In genomic region chr1:153790996-153791855, GRCh38 we compare ENCODE assay signal across 8 cellular contexts. TPM values are rescaled to one million over a fixed set of nuclear protein-coding genes. Genes with fewer than 3 reads are reported as not detected.
DNase-seq lines count a peak whose midpoint lies in the region; ATAC-seq and TF ChIP-seq lines count a peak whose summit lies in the region.

No MANE protein-coding gene starts in this region.

- peak overlapping the region; percentile 81 for H3K27ac ChIP-seq in SJCRH30
- peak overlapping the region; percentile 89 to 92 (median 90) for H3K27ac ChIP-seq in esophagus muscularis mucosa (replicated peaks in 1 of 4)
- H3K27ac ChIP-seq in ovary, result peak overlapping the region; percentile 89 to 98

- H3K9me3 ChIP-seq in SJCRH30 (replicated peaks) (no peaks in the 10 kb centered on the region), esophagus muscularis mucosa (no peaks in the 10 kb centered on the region), ovary (no peaks in the 10 kb centered on the region)

- intact Hi-C loops in esophagus muscularis mucosa (cut with DNase I), result no loop called here
- intact Hi-C loops in ovary (cut with DNase I), result loop anchor here in 3 of 4 donors (10.0 kb wide), 3 partner anchors 154 to 194 kb away; partner anchors contain the start of genes RAB13 (in 2 of the 3), CRTC2 (in 1 of the 3) and DENND4B (in 1 of the 3)

- H3K4me1 ChIP-seq in SJCRH30 (no peaks in the 10 kb centered on the region), esophagus muscularis mucosa (peaks cover 20 to 35% (median 29%) of the 10 kb centered on the region in 4 donors), ovary (ENCODE audit: insufficient read depth) (no peaks in the 10 kb centered on the region)

- H3K27me3 ChIP-seq in SJCRH30 (no peaks in the 10 kb centered on the region), esophagus muscularis mucosa (no peaks in the 10 kb centered on the region), ovary (no peaks in the 10 kb centered on the region)

- TF ChIP-seq EP300 in esophagus muscularis mucosa (IDR thresholded peaks at IDR 0.05) (no peak), ovary (IDR thresholded peaks at IDR 0.05) (no peak)

- ATAC-seq in GM18861 (IDR thresholded peaks at IDR 0.05; ENCODE audit: unreplicated experiment), result peak; percentile 82
- ATAC-seq in HG03039 (IDR thresholded peaks at IDR 0.05; ENCODE audit: unreplicated experiment), result peak; percentile 69

- WGBS in esophagus muscularis mucosa, result 51% methylated on average over 11 of the region's 11 CpGs
- 61 to 67% (median 64%) methylated on average over 11 of the region's 11 CpGs for WGBS in ovary, 3 donors

- in situ Hi-C loops in ACHN (cut with HindIII; ENCODE audit: low pct_ligation_motif_present, low pct_unique_long_range_greater_than_20kb, low sequenced_read_pairs), result no loop called here

- TF ChIP-seq CTCF in esophagus muscularis mucosa (IDR thresholded peaks at IDR 0.05) (no peak), ovary (IDR thresholded peaks at IDR 0.05) (no peak)

- DNase-seq in ACHN (peak; percentile 18), SJCRH30 (peak; percentile 31 to 65), esophagus muscularis mucosa (ENCODE audit: extremely low spot score) (no peak), ovary (peak in 1 of 5 donors; percentile 15)
- no peak for DNase-seq in activated effector memory CD4-positive, alpha-beta T cell treated with anti-CD3 and anti-CD28 coated beads, Interleukin-2, amount 50 U/mL, for 16 hours
- DNase-seq in stimulated activated naive CD4-positive, alpha-beta T cell treated with Interleukin-2 at 50 U/mL for 16 hours (lab: John Stamatoyannopoulos, UW), result no peak

- peak overlapping the region; percentile 53 for H3K4me3 ChIP-seq in SJCRH30
- H3K4me3 ChIP-seq in esophagus muscularis mucosa, result peak overlapping the region; percentile 42 to 56 (median 46)
- H3K4me3 ChIP-seq in ovary, result peak overlapping the region; percentile 25

- TF ChIP-seq POLR2A in esophagus muscularis mucosa (IDR thresholded peaks at IDR 0.05; ENCODE audit: low read depth), result no peak
- TF ChIP-seq POLR2A in ovary (IDR thresholded peaks at IDR 0.05), result no peak

- no peaks in the 10 kb centered on the region for H3K36me3 ChIP-seq in SJCRH30
- H3K36me3 ChIP-seq in esophagus muscularis mucosa, result no peaks in the 10 kb centered on the region
- no peaks in the 10 kb centered on the region for H3K36me3 ChIP-seq in ovary

RNA-seq across cellular contexts. Expression of gene SLC27A3, which starts 16.0 kb away (rescaled TPM):
- 1.6 and 2.1 TPM in 2 replicates for total RNA-seq in SJCRH30 (2014; rRNA removed; shearing (Covaris generic))
- total RNA-seq in esophagus muscularis mucosa (10 to 100 TPM; 12.9 to 29.5 (median 19.9) TPM), ovary (10 to 100 TPM in 6 of 7 donors, 1 to 10 TPM in 1; 9.5 to 50.9 (median 31.1) TPM)
- polyA plus RNA-seq in ovary, result 10 to 100 TPM; 23.2 to 31.5 TPM

Comparison
In these comparisons a context has a peak if more than half of its experiments do, and no peak if none do; other contexts are left out.
1. DNase-seq: peak in ACHN (single experiment) and SJCRH30 (2 of 2); none in esophagus muscularis mucosa (single experiment), activated effector memory CD4-positive, alpha-beta T cell treated with anti-CD3 and anti-CD28 coated beads, Interleukin-2, amount 50 U/mL, for 16 hours (single experiment) and stimulated activated naive CD4-positive, alpha-beta T cell treated with Interleukin-2 at 50 U/mL for 16 hours (single experiment).
2. Peak in every context shown above with its lines, with median percentiles within 50 percentile points of each other: H3K27ac ChIP-seq and H3K4me3 ChIP-seq.